Comparison of ENCODE assay signal across 18 cellular contexts in genomic region chr9:16544842-16545241, GRCh38.
"Had no signal": no experiment of that assay in that cellular context is flagged by ENCODE, and none has a peak within 500 bp of the region (broad histone marks: within the 10 kb centered on the region; RNA-seq: fewer than 3 reads in every experiment).

No MANE protein-coding gene starts in this region.

- H3K4me1 ChIP-seq: colonic mucosa, right atrium auricular region had no signal

- H3K4me2 ChIP-seq: smooth muscle cell had no signal

- ATAC-seq: heart left ventricle, left lobe of liver had no signal

- H3K9me3 ChIP-seq: colonic mucosa, heart left ventricle, ovary, right atrium auricular region had no signal

- DNase-seq: cerebellar nuclear complex; colonic mucosa; dermis blood vessel endothelial cell; endodermal cell; erythroblast; foreskin melanocyte; heart left ventricle; hippocampal formation; islet precursor cell; mammary epithelial cell; ovary; stimulated activated CD4-positive, alpha-beta T cell treated with anti-CD3 and anti-CD28 coated beads, Interleukin-2, amount 100 ng/mL, for 48 hours; stimulated activated naive CD4-positive, alpha-beta T cell treated with Interleukin-2 at 50 U/mL for 16 hours; trophoblast cell had no signal

- H3K27ac ChIP-seq: colonic mucosa, heart left ventricle, right atrium auricular region had no signal

- H3K27me3 ChIP-seq: colonic mucosa, heart left ventricle, ovary, right atrium auricular region had no signal

- H3K36me3 ChIP-seq: colonic mucosa, heart left ventricle, ovary, right atrium auricular region had no signal

- H3K9me3 Mint-ChIP-seq: endodermal cell, nephron had no signal

- H3K4me3 Mint-ChIP-seq: endodermal cell, nephron had no signal

- H3K27ac Mint-ChIP-seq: endodermal cell had no signal

- H3K4me3 ChIP-seq: colonic mucosa, heart left ventricle, ovary, right atrium auricular region, smooth muscle cell had no signal
